In genomic region chr1:199422206-199422605, GRCh38 we compare ENCODE assay signal across 13 cellular contexts.
A peak's percentile ranks its signal among the peaks of the same experiment; 100 is the strongest.
DNase-seq lines count a peak whose midpoint lies in the region; ATAC-seq and TF ChIP-seq lines count a peak whose summit lies in the region.
"Had no signal": no experiment of that assay in that cellular context is flagged by ENCODE, and none has a peak within 500 bp of the region (broad histone marks: within the 10 kb centered on the region; RNA-seq: fewer than 3 reads in every experiment).

No MANE protein-coding gene starts in this region.

- intact Hi-C loops in mucosa of descending colon (cut with DNase I, micrococcal nuclease), result no loop called here
- intact Hi-C loops in transverse colon (cut with DNase I; ENCODE audit: low total_unique reads), result no loop called here

- DNase-seq in AG09309 (ENCODE audit: low read depth), result peak; percentile 28
- peak; percentile 7 for DNase-seq in HFF-Myc (ENCODE audit: extremely low read depth, low read depth)
- DNase-seq in WERI-Rb-1, result peak; percentile 44
- peak; percentile 33 for DNase-seq in iPS DF 4.7 (ENCODE audit: extremely low read depth, low spot score)
- no peak for DNase-seq in mucosa of descending colon
- DNase-seq in transverse colon, result no peak
- DNase-seq: activated CD4-positive, alpha-beta memory T cell treated with anti-CD3 and anti-CD28 coated beads, Interleukin-2, amount 10 ng/mL, durations not matched to agents 7 days and 5 days; DMS79 treated with DMSO at 0.1 percent for 48 hours; left ventricle myocardium superior; NCI-H526 treated with DMSO at 0.1 percent for 48 hours had no signal

- H3K27ac ChIP-seq in WERI-Rb-1 (no peak overlapping the region), transverse colon (no peak overlapping the region)
- H3K27ac ChIP-seq: thoracic aorta had no signal

- H3K36me3 ChIP-seq in WERI-Rb-1 (no peaks in the 10 kb centered on the region), mucosa of descending colon (ENCODE audit: low read depth) (no peaks in the 10 kb centered on the region), transverse colon (no peaks in the 10 kb centered on the region)
- H3K36me3 ChIP-seq: thoracic aorta had no signal

- TF ChIP-seq EP300 in transverse colon (IDR thresholded peaks at IDR 0.05; ENCODE audit: low read depth), result no peak

- WGBS in transverse colon (ENCODE audit: low coverage in 1 of 2), 2 donors, result 64% methylated on average over 1 of the region's 1 CpG; no CpG with 5 or more reads in 1 of the 2 donors

- H3K9me3 ChIP-seq in WERI-Rb-1 (ENCODE audit: severe bottlenecking) (peaks cover 8% of the 10 kb centered on the region), mucosa of descending colon (peaks cover 5% of the 10 kb centered on the region), transverse colon (peaks cover 2 to 3% of the 10 kb centered on the region in 2 donors)

- TF ChIP-seq POLR2A in transverse colon (IDR thresholded peaks at IDR 0.05), result no peak

- peak; percentile 76 for TF ChIP-seq CTCF in AG09309 (IDR thresholded peaks at IDR 0.05; ENCODE audit: control insufficient read depth, insufficient read depth, low read depth, low read length, missing control alignments)
- peak; percentile 48 for TF ChIP-seq CTCF in HFF-Myc (IDR thresholded peaks at IDR 0.05; ENCODE audit: low read depth, low read length, missing control alignments)
- TF ChIP-seq CTCF in WERI-Rb-1 (IDR thresholded peaks at IDR 0.05; ENCODE audit: low read depth, low read length), result peak; percentile 66
- no peak for TF ChIP-seq CTCF in mucosa of descending colon (IDR thresholded peaks at IDR 0.05)
- TF ChIP-seq CTCF in transverse colon (IDR thresholded peaks at IDR 0.05), result no peak

- H3K4me3 ChIP-seq in AG09309 (ENCODE audit: control insufficient read depth, low read depth, low read length), result no peak overlapping the region
- H3K4me3 ChIP-seq in HFF-Myc (replicated peaks; ENCODE audit: low read depth, low read length), result no peak overlapping the region
- no peak overlapping the region for H3K4me3 ChIP-seq in WERI-Rb-1 (ENCODE audit: low read depth, low read length)
- H3K4me3 ChIP-seq in mucosa of descending colon, result no peak overlapping the region
- no peak overlapping the region for H3K4me3 ChIP-seq in transverse colon
- H3K4me3 ChIP-seq: thoracic aorta had no signal

- in situ Hi-C loops in transverse colon (cut with MboI; ENCODE audit: low pct_ligation_motif_present in 1 of 4, low pct_unique_long_range_greater_than_20kb in 1 of 4, low sequenced_read_pairs in 3 of 4), result no loop called here

- ATAC-seq in mucosa of descending colon (no peak), HG03565 (IDR thresholded peaks at IDR 0.05; ENCODE audit: unreplicated experiment) (no peak), GM19395 (IDR thresholded peaks at IDR 0.05; ENCODE audit: unreplicated experiment) (no peak)
- ATAC-seq: left ventricle myocardium superior had no signal

- H3K4me1 ChIP-seq in mucosa of descending colon (ENCODE audit: low read depth) (no peaks in the 10 kb centered on the region), transverse colon (no peaks in the 10 kb centered on the region)

- H3K27me3 ChIP-seq in WERI-Rb-1 (ENCODE audit: insufficient read depth, low read depth, severe bottlenecking) (no peaks in the 10 kb centered on the region), transverse colon (no peaks in the 10 kb centered on the region)

Comparison
In these comparisons a context has a peak if more than half of its experiments do, and no peak if none do; other contexts are left out.
1. DNase-seq: peak in AG09309 (single experiment), HFF-Myc (single experiment), WERI-Rb-1 (single experiment) and iPS DF 4.7 (single experiment); none in mucosa of descending colon (0 of 3) and transverse colon (single experiment).
2. CTCF ChIP-seq: peak in AG09309 (single experiment), HFF-Myc (single experiment) and WERI-Rb-1 (single experiment); none in mucosa of descending colon (single experiment) and transverse colon (0 of 5).